Comparison of ENCODE assay signal across 1 cellular context in the genomic region with DNA sequence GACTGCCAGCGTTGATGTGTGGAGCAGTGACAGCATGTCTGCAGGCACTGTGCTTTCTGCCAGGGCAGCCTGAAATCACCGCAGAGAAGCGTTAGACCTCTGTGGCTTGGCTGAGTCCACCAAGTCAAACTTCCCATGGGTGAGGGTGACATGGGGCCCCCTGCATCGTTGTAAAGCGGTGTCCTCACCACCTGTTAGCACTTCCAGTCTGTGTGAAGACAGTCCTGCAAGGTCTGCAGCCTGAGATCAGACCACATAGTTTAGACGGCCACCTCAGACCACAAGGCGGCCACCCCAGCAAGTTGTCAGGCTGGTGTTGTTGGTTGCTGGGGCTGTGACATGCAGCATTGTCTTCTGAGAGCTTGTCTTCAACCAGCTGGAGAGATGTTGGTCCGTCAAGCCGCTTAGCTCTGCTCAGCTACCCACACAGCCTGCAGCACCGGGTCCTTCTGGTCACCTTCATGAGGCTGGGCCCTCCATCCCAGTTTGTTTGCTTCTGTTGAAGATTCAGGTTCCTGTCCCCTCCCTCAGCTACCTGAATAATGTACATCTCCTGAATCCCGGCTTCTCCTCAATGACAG.
TF ChIP-seq lines count a peak whose summit lies in the region.

No MANE protein-coding gene starts in this region.

TF ChIP-seq in GM12878, 131 proteins besides CTCF, POLR2A, EP300 and RAD21 (continued from another document):
- TF ChIP-seq NRF1 (conservative IDR thresholded peaks at IDR 0.05; ENCODE audit: low read depth, low read length) (no peak), NR2F1 (conservative IDR thresholded peaks at IDR 0.05) (peak; percentile 39; the same call in 1 of the 2 replicates), EED (IDR thresholded peaks at IDR 0.05; ENCODE audit: low read depth) (no peak), TBL1XR1 (IDR thresholded peaks at IDR 0.05; ENCODE audit: low read depth, low read length) (no peak)
TF ChIP-seq in GM12878: peak in this region for 1.
